In the genomic region with DNA sequence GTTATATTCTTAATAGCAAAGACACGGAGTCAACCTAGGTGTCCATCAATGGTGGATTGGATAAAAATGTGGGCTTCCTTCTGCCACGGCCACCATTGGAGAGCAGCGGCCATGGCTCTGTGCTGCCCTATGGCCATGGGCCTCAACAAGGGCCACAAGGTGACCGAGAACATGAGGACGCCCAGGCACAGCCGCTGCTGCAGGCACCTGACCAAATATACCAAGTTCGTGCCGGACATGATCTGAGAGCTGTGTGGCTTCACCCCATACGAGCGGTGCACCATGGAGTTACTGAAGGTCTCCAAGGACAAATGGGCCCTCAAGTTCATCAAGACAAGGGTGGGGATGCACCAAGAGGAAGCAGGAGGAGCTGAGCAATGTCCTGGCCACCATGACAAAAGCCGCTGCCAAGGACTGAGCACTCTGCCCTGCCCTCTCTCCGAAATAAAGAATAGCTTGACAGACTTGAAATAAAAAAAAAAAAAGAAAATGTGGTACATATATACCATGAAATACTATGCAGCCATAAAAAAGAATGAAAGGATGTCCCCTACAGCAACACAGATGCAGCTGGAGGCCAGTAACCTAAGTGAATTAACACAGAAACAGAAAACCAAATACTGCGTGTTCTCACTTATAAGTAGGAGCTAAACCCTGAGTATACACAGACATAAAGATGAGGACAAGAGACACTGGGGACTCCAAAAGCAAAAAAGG, we compare ENCODE assay signal across 21 cellular contexts.
DNase-seq lines count a peak whose midpoint lies in the region; ATAC-seq, FAIRE-seq and TF ChIP-seq lines count a peak whose summit lies in the region.
"Had no signal": no experiment of that assay in that cellular context is flagged by ENCODE, and none has a peak within 500 bp of the region (broad histone marks: within the 10 kb centered on the region; RNA-seq: fewer than 3 reads in every experiment).

No MANE protein-coding gene starts in this region.

- H3K36me3 Mint-ChIP-seq in activated naive CD8-positive, alpha-beta T cell = peaks cover 34% of the 10 kb centered on the region
- H3K36me3 Mint-ChIP-seq in activated naive CD8-positive, alpha-beta T cell treated with anti-CD3 and anti-CD28 coated beads, Interleukin-2, amount 50 U/mL, for 24 hours (ENCODE audit: low read depth) = peaks cover 52% of the 10 kb centered on the region

- H3K27ac Mint-ChIP-seq in activated naive CD8-positive, alpha-beta T cell = peak overlapping the region; percentile 58
- no peak overlapping the region for H3K27ac Mint-ChIP-seq in activated naive CD8-positive, alpha-beta T cell treated with anti-CD3 and anti-CD28 coated beads, Interleukin-2, amount 50 U/mL, for 24 hours

- H3K4me3 ChIP-seq in HEK293 (ENCODE audit: low read depth, low read length) (no peak overlapping the region), K562 (no peak overlapping the region), vagina (no peak overlapping the region), stomach (no peak overlapping the region), HAP-1 (no peak overlapping the region), trophoblast cell (ENCODE audit: low read depth, low read length) (no peak overlapping the region)
- H3K4me3 ChIP-seq: PC-9 had no signal

- no peak overlapping the region for H2BK5ac ChIP-seq in trophoblast cell (ENCODE audit: low read depth, low read length, poor library complexity)

- no peak for FAIRE-seq in K562 (lab: Jason Lieb, UNC)
- FAIRE-seq: GM18507 had no signal

- H3K27ac ChIP-seq in HEK293 (ENCODE audit: extremely low read depth, low read depth, low read length) (no peak overlapping the region), K562 (ENCODE audit: extremely low read depth, low read depth, low read length) (no peak overlapping the region), vagina (peak overlapping the region; percentile 96), stomach (peak overlapping the region in 1 of 5 donors; percentile 55), trophoblast cell (ENCODE audit: low read depth, low read length) (no peak overlapping the region)

- no peak for ATAC-seq in activated naive CD8-positive, alpha-beta T cell treated with anti-CD3 and anti-CD28 coated beads, Interleukin-2, amount 50 U/mL, for 24 hours
- no peak for ATAC-seq in K562

- no peaks in the 10 kb centered on the region for H3K79me1 ChIP-seq in trophoblast cell (ENCODE audit: low read length)

- H2AFZ ChIP-seq in K562 (ENCODE audit: low read depth, low read length) (no peak overlapping the region), trophoblast cell (ENCODE audit: insufficient read depth, low read length, poor library complexity) (no peak overlapping the region)
- H2AFZ ChIP-seq: PC-9 had no signal

- H3K14ac ChIP-seq in trophoblast cell (ENCODE audit: low read length) = no peak overlapping the region

- H3K27me3 Mint-ChIP-seq in activated naive CD8-positive, alpha-beta T cell = no peaks in the 10 kb centered on the region
- H3K27me3 Mint-ChIP-seq in activated naive CD8-positive, alpha-beta T cell treated with anti-CD3 and anti-CD28 coated beads, Interleukin-2, amount 50 U/mL, for 24 hours = no peaks in the 10 kb centered on the region
- H3K27me3 Mint-ChIP-seq: CD8-positive, alpha-beta memory T cell had no signal

- H3K9me3 Mint-ChIP-seq in activated naive CD8-positive, alpha-beta T cell (ENCODE audit: low read depth) = no peaks in the 10 kb centered on the region
- H3K9me3 Mint-ChIP-seq in activated naive CD8-positive, alpha-beta T cell treated with anti-CD3 and anti-CD28 coated beads, Interleukin-2, amount 50 U/mL, for 24 hours = peaks cover 10% of the 10 kb centered on the region
- H3K9me3 Mint-ChIP-seq: CD8-positive, alpha-beta memory T cell had no signal

- TF ChIP-seq CTCF in HEK293 (tag by site-specific recombination; IDR thresholded peaks at IDR 0.05) (no peak), K562 (IDR thresholded peaks at IDR 0.05 in 2 of 3, conservative IDR thresholded peaks at IDR 0.05 in 1 of 3; ENCODE audit: insufficient read depth in 2 of 3, low read depth in 1 of 3, low read length in 3 of 3) (no peak), vagina (IDR thresholded peaks at IDR 0.05) (no peak), stomach (IDR thresholded peaks at IDR 0.05) (no peak)

- H3K18ac ChIP-seq in trophoblast cell (ENCODE audit: low read length) = no peak overlapping the region

- H3K9me1 ChIP-seq in K562 (ENCODE audit: control insufficient read depth, insufficient read depth, low read length) = no peaks in the 10 kb centered on the region

- no peak for TF ChIP-seq RAD21 in K562 (CRISPR knock-in tag; conservative IDR thresholded peaks at IDR 0.05 in 1 of 2, IDR thresholded peaks at IDR 0.05 in 1 of 2)

- H3K4me2 ChIP-seq in K562 (ENCODE audit: insufficient read depth, low read length) (no peak overlapping the region), trophoblast cell (ENCODE audit: low read length) (no peak overlapping the region)
- H3K4me2 ChIP-seq: PC-9 had no signal

- no peak overlapping the region for H4K91ac ChIP-seq in trophoblast cell (ENCODE audit: low read depth, low read length)

- TF ChIP-seq POLR2A in K562 (conservative IDR thresholded peaks at IDR 0.05) (no peak), vagina (IDR thresholded peaks at IDR 0.05) (no peak), stomach (IDR thresholded peaks at IDR 0.05) (no peak)

- no peak for DNase-seq in activated naive CD8-positive, alpha-beta T cell treated with anti-CD3 and anti-CD28 coated beads, Interleukin-2, amount 50 U/mL, for 24 hours
- DNase-seq in K562 (ENCODE audit: extremely low read depth in 1 of 4, low spot score in 3 of 4) (no peak), vagina (ENCODE audit: extremely low spot score in 2 of 2) (no peak), stomach (no peak), HAP-1 (ENCODE audit: low spot score in 2 of 2) (no peak), trophoblast cell (no peak)
- DNase-seq: Calu3; CD8-positive, alpha-beta memory T cell; GDM1; GOT3; Kasumi-1; NCI-H1436 treated with DMSO at 0.1 percent for 48 hours; NCI-H1930; NCI-H2227 treated with DMSO at 0.1 percent for 48 hours; NCI-H510A treated with DMSO at 0.1 percent for 48 hours; NCI-H748 treated with DMSO at 0.1 percent for 48 hours; PC-9; RPMI8226 had no signal

- CTCF ChIA-PET in HEK293 (lab: Yijun Ruan, JAX) = interaction anchor here (1.1 kb wide), 1 partner anchor 10 kb away, joined by 3 read pairs; no protein-coding TSS in a partner anchor
- CTCF ChIA-PET in K562 (lab: Yijun Ruan, JAX; ENCODE audit: low intra/inter-chr PET ratio) = no interaction called here

- no peak overlapping the region for H3K9ac ChIP-seq in K562 (ENCODE audit: insufficient read depth in 1 of 2, low read depth in 2 of 2, low read length in 2 of 2)
- no peak overlapping the region for H3K9ac ChIP-seq in trophoblast cell (ENCODE audit: low read length)

- no peak overlapping the region for H2BK12ac ChIP-seq in trophoblast cell (ENCODE audit: low read length)

- in situ Hi-C loops in K562 (cut with MboI) (no loop called here), HAP-1 (cut with MboI; ENCODE audit: low sequenced_read_pairs) (no loop called here)

- no peaks in the 10 kb centered on the region for H3K79me2 ChIP-seq in K562 (ENCODE audit: control insufficient read depth, insufficient read depth, low read length)
- H3K79me2 ChIP-seq in trophoblast cell (ENCODE audit: control insufficient read depth, insufficient read depth, low read length, poor library complexity) = no peaks in the 10 kb centered on the region

- H2BK120ac ChIP-seq in trophoblast cell (ENCODE audit: insufficient read depth, low read length, poor library complexity) = no peak overlapping the region

- no peak overlapping the region for H2AK5ac ChIP-seq in trophoblast cell (ENCODE audit: low read length)

- H4K8ac ChIP-seq in trophoblast cell (ENCODE audit: low read depth, low read length) = no peak overlapping the region

- H3K27me3 ChIP-seq in K562 (ENCODE audit: control insufficient read depth in 2 of 2, insufficient read depth in 2 of 2, low read length in 2 of 2) (no peaks in the 10 kb centered on the region), vagina (no peaks in the 10 kb centered on the region), stomach (no peaks in the 10 kb centered on the region), HAP-1 (ENCODE audit: low read depth) (no peaks in the 10 kb centered on the region), trophoblast cell (ENCODE audit: insufficient read depth, low read length) (no peaks in the 10 kb centered on the region)

- no peak overlapping the region for H3K4ac ChIP-seq in trophoblast cell (ENCODE audit: low read depth, low read length)

- H3K36me3 ChIP-seq in HEK293 (ENCODE audit: control insufficient read depth in 2 of 2, insufficient read depth in 1 of 2, low read length in 2 of 2) (peaks cover 4 to 9% of the 10 kb centered on the region in 2 experiments; a peak in 2 of 3 replicates), K562 (ENCODE audit: control insufficient read depth, insufficient read depth, low read length) (peaks cover 55% of the 10 kb centered on the region; the same call in 2 of the 3 replicates), vagina (peaks cover 0 to 41% of the 10 kb centered on the region in 2 donors), stomach (peaks cover 19 to 73% (median 67%) of the 10 kb centered on the region in 4 donors), HAP-1 (replicated peaks) (no peaks in the 10 kb centered on the region), trophoblast cell (ENCODE audit: control insufficient read depth in 1 of 2, insufficient read depth in 2 of 2, low read length in 2 of 2) (no peaks in the 10 kb centered on the region)

- intact Hi-C loops in K562 (cut with micrococcal nuclease) (no loop called here), vagina (cut with DNase I) (no loop called here), stomach (cut with DNase I; ENCODE audit: low total_unique reads) (no loop called here)

- WGBS in K562 (ENCODE audit: insufficient coverage, low coverage, missing lambda C conversion rate) = 83% methylated on average over 13 of the region's 13 CpGs
- 87 to 95% (median 90%) methylated on average over 8 to 13 of the region's 13 CpGs for WGBS in stomach, 5 donors
- WGBS in trophoblast cell (ENCODE audit: extremely low coverage, insufficient coverage, insufficient read length) = no CpG with 5 or more reads among the region's 13 CpGs

- no peak overlapping the region for H3K4me3 Mint-ChIP-seq in activated naive CD8-positive, alpha-beta T cell
- no peak overlapping the region for H3K4me3 Mint-ChIP-seq in activated naive CD8-positive, alpha-beta T cell treated with anti-CD3 and anti-CD28 coated beads, Interleukin-2, amount 50 U/mL, for 24 hours

- no peak overlapping the region for H3K23ac ChIP-seq in trophoblast cell (ENCODE audit: low read length)

- H4K12ac ChIP-seq in trophoblast cell (ENCODE audit: low read depth, low read length) = no peak overlapping the region

- H3K4me1 Mint-ChIP-seq in activated naive CD8-positive, alpha-beta T cell (ENCODE audit: low read depth) = peaks cover 74% of the 10 kb centered on the region
- peaks cover 75% of the 10 kb centered on the region for H3K4me1 Mint-ChIP-seq in activated naive CD8-positive, alpha-beta T cell treated with anti-CD3 and anti-CD28 coated beads, Interleukin-2, amount 50 U/mL, for 24 hours

- no TSS peak for BruUV-seq in K562 (replicated peaks; lab: Mats Ljungman, UMichigan)

- POLR2A ChIA-PET in HEK293 (lab: Yijun Ruan, JAX) (interaction anchor here (0.6 kb wide), 1 partner anchor 76 kb away, joined by 4 read pairs; no protein-coding TSS in a partner anchor), K562 (lab: Yijun Ruan, JAX) (interaction anchor here (0.7 to 1.0 kb wide), 3 partner anchors 10 to 33 kb away, joined by 3 to 6 read pairs (median 4); no protein-coding TSS in a partner anchor)

- TF ChIP-seq EP300 in K562 (IDR thresholded peaks at IDR 0.05; ENCODE audit: low read length) = no peak
- no peak for TF ChIP-seq EP300 in stomach (IDR thresholded peaks at IDR 0.05)

- no peaks in the 10 kb centered on the region for H4K20me1 ChIP-seq in K562 (replicated peaks; ENCODE audit: control insufficient read depth, insufficient read depth, low read length)

- H3K9me3 ChIP-seq in HEK293 (ENCODE audit: control insufficient read depth, insufficient read depth, low read depth, low read length) (no peaks in the 10 kb centered on the region), K562 (replicated peaks; ENCODE audit: control insufficient read depth, insufficient read depth, low read depth, low read length) (no peaks in the 10 kb centered on the region), vagina (no peaks in the 10 kb centered on the region), stomach (no peaks in the 10 kb centered on the region), HAP-1 (no peaks in the 10 kb centered on the region), trophoblast cell (ENCODE audit: insufficient read depth, low read depth, low read length) (peaks cover 2% of the 10 kb centered on the region)

- peaks cover 6% of the 10 kb centered on the region for H3K4me1 ChIP-seq in HEK293 (ENCODE audit: control insufficient read depth, insufficient read depth, low read length)
- no peaks in the 10 kb centered on the region for H3K4me1 ChIP-seq in K562 (replicated peaks in 1 of 2; ENCODE audit: control insufficient read depth in 2 of 2, insufficient read depth in 2 of 2, low read length in 2 of 2)
- peaks cover 33% of the 10 kb centered on the region for H3K4me1 ChIP-seq in vagina
- H3K4me1 ChIP-seq in stomach = peaks cover 18 to 69% (median 38%) of the 10 kb centered on the region in 4 donors
- H3K4me1 ChIP-seq in HAP-1 = peaks cover 3% of the 10 kb centered on the region
- no peaks in the 10 kb centered on the region for H3K4me1 ChIP-seq in trophoblast cell (ENCODE audit: control insufficient read depth in 1 of 2, insufficient read depth in 2 of 2, low read length in 2 of 2)
